Comparison of ENCODE assay signal across 9 cellular contexts in genomic region chr18:75267643-75268184, GRCh38. TPM values are rescaled to one million over a fixed set of nuclear protein-coding genes. Genes with fewer than 3 reads are reported as not detected.
DNase-seq lines count a peak whose midpoint lies in the region; ATAC-seq and TF ChIP-seq lines count a peak whose summit lies in the region.
"Had no signal": no experiment of that assay in that cellular context is flagged by ENCODE, and none has a peak within 500 bp of the region (broad histone marks: within the 10 kb centered on the region; RNA-seq: fewer than 3 reads in every experiment).

No MANE protein-coding gene starts in this region.

- no peaks in the 10 kb centered on the region for H3K36me3 ChIP-seq in transverse colon
- no peaks in the 10 kb centered on the region for H3K36me3 ChIP-seq in breast epithelium

- WGBS in transverse colon (ENCODE audit: low coverage in 1 of 2), 2 donors, result 64 to 73% methylated on average over 5 to 8 of the region's 8 CpGs

- TF ChIP-seq CTCF in transverse colon (IDR thresholded peaks at IDR 0.05) (no peak), breast epithelium (IDR thresholded peaks at IDR 0.05) (no peak)

- intact Hi-C loops in transverse colon (cut with DNase I; ENCODE audit: low total_unique reads) (no loop called here), breast epithelium (cut with DNase I; ENCODE audit: low total_unique reads) (no loop called here)

- H3K27ac ChIP-seq in transverse colon, result no peak overlapping the region
- no peak overlapping the region for H3K27ac ChIP-seq in breast epithelium

- no peak for TF ChIP-seq POLR2A in transverse colon (IDR thresholded peaks at IDR 0.05)
- no peak for TF ChIP-seq POLR2A in breast epithelium (IDR thresholded peaks at IDR 0.05)

- H3K9me3 ChIP-seq in transverse colon, result no peaks in the 10 kb centered on the region
- no peaks in the 10 kb centered on the region for H3K9me3 ChIP-seq in breast epithelium

- DNase-seq in pulmonary artery endothelial cell (ENCODE audit: low read depth, low spot score), result peak; percentile 15
- no peak for DNase-seq in transverse colon
- DNase-seq in islet precursor cell, result no peak
- DNase-seq in breast epithelium (ENCODE audit: low spot score in 2 of 2), result no peak
- DNase-seq: activated naive CD4-positive, alpha-beta T cell; NCI-H1105 treated with DMSO at 0.1 percent for 48 hours had no signal

- ATAC-seq in GM19023 (IDR thresholded peaks at IDR 0.05; ENCODE audit: unreplicated experiment) (peak; percentile 93), HG02571 (IDR thresholded peaks at IDR 0.05; ENCODE audit: unreplicated experiment) (peak; percentile 96), HG03558 (IDR thresholded peaks at IDR 0.05; ENCODE audit: extremely low read depth, unreplicated experiment) (peak; percentile 97)

- H3K27me3 ChIP-seq in transverse colon (no peaks in the 10 kb centered on the region), breast epithelium (no peaks in the 10 kb centered on the region)

- H3K4me3 ChIP-seq in transverse colon, result no peak overlapping the region
- H3K4me3 ChIP-seq in breast epithelium, result no peak overlapping the region

- TF ChIP-seq EP300 in transverse colon (IDR thresholded peaks at IDR 0.05; ENCODE audit: low read depth), result no peak

- in situ Hi-C loops in transverse colon (cut with MboI; ENCODE audit: low pct_ligation_motif_present in 1 of 4, low pct_unique_long_range_greater_than_20kb in 1 of 4, low sequenced_read_pairs in 3 of 4), result no loop called here

- H3K4me1 ChIP-seq in transverse colon, result no peaks in the 10 kb centered on the region
- H3K4me1 ChIP-seq in breast epithelium, result no peaks in the 10 kb centered on the region

RNA-seq across cellular contexts. Expression of gene TSHZ1, which starts 57.1 kb away (rescaled TPM):
- total RNA-seq in pulmonary artery endothelial cell (3.7 and 4.3 TPM in 2 replicates), transverse colon (10 to 100 TPM; 16.3 to 34.8 (median 29.8) TPM), breast epithelium (10 to 100 TPM; 12.3 to 18.3 (median 16.4) TPM)

RNA-seq across cellular contexts. Expression of gene PTGR3, which starts 58.8 kb away (rescaled TPM):
- total RNA-seq in pulmonary artery endothelial cell (13.4 and 16.3 TPM in 2 replicates), transverse colon (10 to 100 TPM; 10.1 to 45.9 (median 23.4) TPM), breast epithelium (10 to 100 TPM; 21.3 to 32.9 (median 22.9) TPM)
